13 cellular contexts compared by ENCODE assay signal in the genomic region with DNA sequence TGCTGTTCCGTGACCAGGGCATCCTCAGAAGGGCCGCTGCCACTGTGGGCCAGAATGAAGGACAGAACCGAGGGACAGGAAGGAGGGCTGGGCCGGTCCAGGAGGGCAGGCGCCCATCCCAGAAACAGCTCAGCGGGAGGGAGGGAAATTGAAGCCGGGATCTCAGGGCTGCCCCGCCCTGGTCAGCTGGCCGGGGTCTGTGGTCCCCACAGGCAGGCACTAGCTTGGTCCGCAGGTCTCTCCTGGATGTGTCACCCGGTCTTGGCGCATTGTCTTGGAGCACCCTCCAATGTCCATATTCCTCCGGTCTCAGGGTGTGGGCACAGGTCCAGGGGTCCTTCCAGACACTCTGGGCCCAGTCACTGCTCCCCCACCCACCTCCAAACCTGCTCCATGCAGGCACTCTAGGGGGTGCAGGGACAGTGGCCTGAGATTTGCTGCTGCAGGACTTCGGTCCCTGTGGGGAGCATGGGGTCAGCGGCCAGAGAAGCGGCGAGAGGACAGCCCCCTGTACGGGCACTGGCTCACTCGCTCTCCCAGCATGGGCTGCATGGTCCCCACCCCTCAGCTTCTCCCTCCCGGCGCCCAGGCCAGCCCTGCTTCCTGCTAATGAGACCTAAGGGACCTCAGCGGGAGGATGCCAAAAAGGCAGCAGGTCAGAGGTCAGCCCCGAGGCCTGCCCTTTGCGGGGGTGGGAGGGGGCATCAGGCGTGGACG. TPM values are rescaled to one million over a fixed set of nuclear protein-coding genes. Genes with fewer than 3 reads are reported as not detected.
DNase-seq lines count a peak whose midpoint lies in the region; ATAC-seq and TF ChIP-seq lines count a peak whose summit lies in the region.
"Had no signal": no experiment of that assay in that cellular context is flagged by ENCODE, and none has a peak within 500 bp of the region (broad histone marks: within the 10 kb centered on the region; RNA-seq: fewer than 3 reads in every experiment).

No MANE protein-coding gene starts in this region.

- intact Hi-C loops in left cardiac atrium (cut with DNase I) (no loop called here), posterior cingulate gyrus (cut with DNase I) (no loop called here), stomach (cut with DNase I; ENCODE audit: low total_unique reads) (no loop called here)

- H3K9me3 ChIP-seq in CD8-positive, alpha-beta memory T cell (ENCODE audit: low read length) = no peaks in the 10 kb centered on the region
- H3K9me3 ChIP-seq in MG63 = no peaks in the 10 kb centered on the region
- H3K9me3 ChIP-seq in stomach = no peaks in the 10 kb centered on the region
- H3K9me3 ChIP-seq: colonic mucosa had no signal

- no peaks in the 10 kb centered on the region for H3K27me3 ChIP-seq in CD8-positive, alpha-beta memory T cell (ENCODE audit: insufficient read depth, low read length, poor library complexity, severe bottlenecking)
- H3K27me3 ChIP-seq in MG63 = no peaks in the 10 kb centered on the region
- no peaks in the 10 kb centered on the region for H3K27me3 ChIP-seq in brain microvascular endothelial cell (replicated peaks)
- no peaks in the 10 kb centered on the region for H3K27me3 ChIP-seq in stomach
- H3K27me3 ChIP-seq: colonic mucosa had no signal

- peaks cover 63% of the 10 kb centered on the region for H3K4me1 ChIP-seq in CD8-positive, alpha-beta memory T cell (ENCODE audit: insufficient read depth, low read length)
- H3K4me1 ChIP-seq in stomach = no peaks in the 10 kb centered on the region
- H3K4me1 ChIP-seq: colonic mucosa had no signal

- no peak for ATAC-seq in left cardiac atrium

- H3K9me3 Mint-ChIP-seq in CD8-positive, alpha-beta memory T cell = no peaks in the 10 kb centered on the region

- H3K4me3 ChIP-seq in CD8-positive, alpha-beta memory T cell (ENCODE audit: low read length) = no peak overlapping the region
- H3K4me3 ChIP-seq in MG63 (no peak overlapping the region), brain microvascular endothelial cell (ENCODE audit: low read depth, low read length) (no peak overlapping the region), stomach (no peak overlapping the region)
- H3K4me3 ChIP-seq: colonic mucosa had no signal

- no peak for TF ChIP-seq EP300 in stomach (IDR thresholded peaks at IDR 0.05)

- in situ Hi-C loops in brain microvascular endothelial cell (cut with HindIII; ENCODE audit: low pct_ligation_motif_present, low sequenced_read_pairs) = no loop called here

- POLR2A ChIA-PET in CD8-positive, alpha-beta memory T cell (lab: Charles Lee) = interaction anchor here (0.6 kb wide), 2 partner anchors 45 to 119 kb away, joined by 3 to 4 read pairs; no protein-coding TSS in a partner anchor

- CTCF ChIA-PET in CD8-positive, alpha-beta memory T cell (lab: Charles Lee) = interaction anchor here (1.3 to 1.5 kb wide), 2 partner anchors 24 to 177 kb away, joined by 4 to 5 read pairs; partner anchors contain the start of gene MXD4

- no peak overlapping the region for H3K4me3 Mint-ChIP-seq in CD8-positive, alpha-beta memory T cell

- H3K27me3 Mint-ChIP-seq in CD8-positive, alpha-beta memory T cell = no peaks in the 10 kb centered on the region

- WGBS in stomach, 5 donors = 79 to 83% (median 81%) methylated on average over 22 to 26 of the region's 26 CpGs

- DNase-seq in CD8-positive, alpha-beta memory T cell = peak in 1 of 5 donors; percentile 27
- DNase-seq in MG63 (peak; percentile 27), left cardiac atrium (peak; percentile 10), posterior cingulate gyrus (peak in 7 of 10 donors; percentile 5 to 76 (median 16)), brain microvascular endothelial cell (no peak), stomach (no peak), activated gamma-delta T cell (lab: John Stamatoyannopoulos, UW) (no peak), iPS-NIHi11 (ENCODE audit: low spot score) (no peak)
- DNase-seq: colonic mucosa, NCI-H187, NCI-H524, OCI-M1 had no signal

- H3K4me1 Mint-ChIP-seq in CD8-positive, alpha-beta memory T cell = peaks cover 34 to 69% (median 41%) of the 10 kb centered on the region in 3 donors

- H3K27ac Mint-ChIP-seq in CD8-positive, alpha-beta memory T cell = peak overlapping the region in 5 of 8 donors; percentile 76 to 96 (median 83)

- no peak for TF ChIP-seq POLR2A in stomach (IDR thresholded peaks at IDR 0.05)

- peaks cover 0 to 3% (median 1%) of the 10 kb centered on the region in 3 donors for H3K36me3 Mint-ChIP-seq in CD8-positive, alpha-beta memory T cell

- no peak overlapping the region for H3K27ac ChIP-seq in CD8-positive, alpha-beta memory T cell (ENCODE audit: low read depth, low read length)
- H3K27ac ChIP-seq in brain microvascular endothelial cell (no peak overlapping the region), stomach (no peak overlapping the region)
- H3K27ac ChIP-seq: colonic mucosa, HL-60 had no signal

- no peak for TF ChIP-seq CTCF in brain microvascular endothelial cell (IDR thresholded peaks at IDR 0.05; ENCODE audit: low read depth, low read length, missing control alignments)
- no peak for TF ChIP-seq CTCF in stomach (IDR thresholded peaks at IDR 0.05)

- H3K36me3 ChIP-seq in CD8-positive, alpha-beta memory T cell (ENCODE audit: insufficient read depth, low read length) = no peaks in the 10 kb centered on the region
- H3K36me3 ChIP-seq in MG63 = no peaks in the 10 kb centered on the region
- H3K36me3 ChIP-seq in brain microvascular endothelial cell (replicated peaks) = no peaks in the 10 kb centered on the region
- peaks cover 0 to 4% (median 2%) of the 10 kb centered on the region in 4 donors for H3K36me3 ChIP-seq in stomach
- H3K36me3 ChIP-seq: colonic mucosa had no signal

RNA-seq across cellular contexts. Expression of gene MXD4, which starts 23.9 kb away (rescaled TPM):
- total RNA-seq in CD8-positive, alpha-beta memory T cell = 10 to 100 TPM; 10.2 to 12.2 TPM
- 47.2 TPM for polyA plus RNA-seq in CD8-positive, alpha-beta memory T cell
- total RNA-seq in MG63 (2014; rRNA removed; shearing (Covaris generic); ENCODE audit: low replicate concordance) = 25.0 and 31.4 TPM in 2 replicates
- total RNA-seq in left cardiac atrium = 10 to 100 TPM; 27.7 to 46.9 TPM
- total RNA-seq in stomach = 100 to 1,000 TPM in 1 of 5 donors, 10 to 100 TPM in 4; 22.8 to 114 (median 48.7) TPM
- 10 to 100 TPM; 19.1 to 49.4 (median 30.1) TPM for polyA plus RNA-seq in stomach

RNA-seq across cellular contexts. Expression of gene HAUS3, which starts 43.9 kb away (rescaled TPM):
- total RNA-seq in CD8-positive, alpha-beta memory T cell = 10 to 100 TPM; 23.8 to 23.9 TPM
- 26.6 TPM for polyA plus RNA-seq in CD8-positive, alpha-beta memory T cell
- 7.7 and 11.7 TPM in 2 replicates for total RNA-seq in MG63 (2014; rRNA removed; shearing (Covaris generic); ENCODE audit: low replicate concordance)
- total RNA-seq in left cardiac atrium (1 to 10 TPM; 6.7 to 7.3 TPM), stomach (10 to 100 TPM in 4 of 5 donors, 1 to 10 TPM in 1; 7.6 to 37.4 (median 17.5) TPM)
- 1 to 10 TPM; 5.5 to 7.4 (median 6.8) TPM for polyA plus RNA-seq in stomach

RNA-seq across cellular contexts. Expression of gene POLN, which starts 43.9 kb away (rescaled TPM):
- total RNA-seq in CD8-positive, alpha-beta memory T cell = 1 to 10 TPM; 1.5 to 1.6 TPM
- polyA plus RNA-seq in CD8-positive, alpha-beta memory T cell = 0.55 TPM
- not detected in 2 replicates for total RNA-seq in MG63 (2014; rRNA removed; shearing (Covaris generic); ENCODE audit: low replicate concordance)
- 1 to 10 TPM; 2.4 to 6.3 TPM for total RNA-seq in left cardiac atrium
- total RNA-seq in stomach = 1 to 10 TPM in 2 of 5 donors, under 1 TPM in 1, not detected in 2; 0.29 to 5.1 (median 1.4) TPM
- polyA plus RNA-seq in stomach = 1 to 10 TPM in 2 of 3 donors, under 1 TPM in 1; 0.90 to 1.7 (median 1.3) TPM

Comparison
In these comparisons a context has a peak if more than half of its experiments do, and no peak if none do; other contexts are left out.
1. DNase-seq: peak in MG63 (single experiment), left cardiac atrium (single experiment) and posterior cingulate gyrus (7 of 10); none in brain microvascular endothelial cell (single experiment), stomach (single experiment), activated gamma-delta T cell (single experiment) and iPS-NIHi11 (single experiment).